18 cellular contexts compared by ENCODE assay signal in genomic region chr20:9180480-9181257, GRCh38.
"Had no signal": no experiment of that assay in that cellular context is flagged by ENCODE, and none has a peak within 500 bp of the region (broad histone marks: within the 10 kb centered on the region; RNA-seq: fewer than 3 reads in every experiment).

No MANE protein-coding gene starts in this region.

- H3K27ac ChIP-seq: cardiac muscle cell, gastrocnemius medialis, heart left ventricle, left lung, prostate gland, right atrium auricular region, tibial nerve, vagina, WERI-Rb-1 had no signal

- H3K4me1 ChIP-seq: left lung, prostate gland, tibial nerve, vagina had no signal

- FAIRE-seq: islet of Langerhans had no signal

- H3K27ac Mint-ChIP-seq: activated naive CD8-positive, alpha-beta T cell; dendritic cell treated with granulocyte-macrophage colony-stimulating factor and Interleukin-4, amounts not matched to agents 40 ng/mL and 50 ng/mL, for 4 days had no signal

- H3K4me3 Mint-ChIP-seq: activated naive CD8-positive, alpha-beta T cell; dendritic cell treated with granulocyte-macrophage colony-stimulating factor and Interleukin-4, amounts not matched to agents 40 ng/mL and 50 ng/mL, for 4 days had no signal

- ATAC-seq: esophagus mucosa; gastrocnemius medialis; heart left ventricle; left lung; stimulated activated naive CD8-positive, alpha-beta T cell treated with anti-CD3 and anti-CD28 coated beads, Interleukin-15, Interleukin-2, amounts not matched to agents 100 U/mL and 50 U/mL, for 24 hours had no signal

- H3K9me3 Mint-ChIP-seq: dendritic cell treated with granulocyte-macrophage colony-stimulating factor and Interleukin-4, amounts not matched to agents 40 ng/mL and 50 ng/mL, for 4 days had no signal

- H3K36me3 ChIP-seq: cardiac muscle cell, gastrocnemius medialis, heart left ventricle, left lung, prostate gland, right atrium auricular region, tibial nerve, vagina, WERI-Rb-1 had no signal

- H3K36me3 Mint-ChIP-seq: activated naive CD8-positive, alpha-beta T cell had no signal

- H3K27me3 ChIP-seq: cardiac muscle cell, gastrocnemius medialis, heart left ventricle, left lung, right atrium auricular region, tibial nerve, vagina had no signal

- DNase-seq: activated CD4-positive, alpha-beta T cell treated with anti-CD3 and anti-CD28 coated beads, Interleukin-2, amount 50 U/mL, for 4 hours; activated gamma-delta T cell; amniotic stem cell; effector CD8-positive, alpha-beta T cell; gastrocnemius medialis; heart left ventricle; left lung; stimulated activated naive CD8-positive, alpha-beta T cell treated with anti-CD3 and anti-CD28 coated beads, Interleukin-15, Interleukin-2, amounts not matched to agents 100 U/mL and 50 U/mL, for 24 hours; WERI-Rb-1 had no signal

- H3K9me3 ChIP-seq: gastrocnemius medialis, heart left ventricle, left lung, prostate gland, right atrium auricular region, tibial nerve, vagina had no signal

- H3K27me3 Mint-ChIP-seq: activated naive CD8-positive, alpha-beta T cell; dendritic cell treated with granulocyte-macrophage colony-stimulating factor and Interleukin-4, amounts not matched to agents 40 ng/mL and 50 ng/mL, for 4 days had no signal

- H3K4me3 ChIP-seq: cardiac muscle cell, gastrocnemius medialis, heart left ventricle, left lung, prostate gland, right atrium auricular region, tibial nerve, vagina had no signal
